ENCODE assay signal across 1 cellular context in the genomic region with DNA sequence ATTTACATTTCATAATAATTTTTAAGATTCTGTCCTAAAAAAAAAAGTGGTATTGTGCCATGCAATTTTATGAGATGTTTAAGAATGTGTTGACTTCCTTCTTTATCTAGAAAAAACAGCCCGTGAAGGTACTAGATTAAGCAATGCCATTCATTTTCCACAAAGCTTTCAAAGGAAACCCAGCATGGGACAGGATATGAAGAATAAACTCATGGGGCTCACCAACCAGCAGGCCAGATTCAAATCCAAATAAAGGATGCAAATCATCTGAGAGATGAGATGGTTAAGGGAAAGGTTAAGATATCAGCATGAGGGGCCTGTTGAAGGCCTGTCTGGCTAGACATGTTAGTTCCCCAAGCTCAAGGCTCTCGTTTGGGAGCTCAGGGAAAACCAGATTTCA.
TF ChIP-seq lines count a peak whose summit lies in the region.

No MANE protein-coding gene starts in this region.

TF ChIP-seq in HEK293T, 16 proteins besides CTCF, POLR2A, EP300 and RAD21:
- TF ChIP-seq L3MBTL2 (conservative IDR thresholded peaks at IDR 0.05) (no peak), SP1 (IDR thresholded peaks at IDR 0.05) (no peak), CTBP1 (IDR thresholded peaks at IDR 0.05; ENCODE audit: borderline replicate concordance) (no peak), HDGF (IDR thresholded peaks at IDR 0.05; ENCODE audit: borderline replicate concordance) (no peak), SUZ12 (IDR thresholded peaks at IDR 0.05) (no peak), TARDBP (IDR thresholded peaks at IDR 0.05) (no peak)
